ENCODE assay signal across 27 cellular contexts in genomic region chr9:108258640-108259039, GRCh38.
"Had no signal": no experiment of that assay in that cellular context is flagged by ENCODE, and none has a peak within 500 bp of the region (broad histone marks: within the 10 kb centered on the region; RNA-seq: fewer than 3 reads in every experiment).

No MANE protein-coding gene starts in this region.

- H3K4me2 ChIP-seq: KMS-11 had no signal

- ATAC-seq: activated CD4-positive, alpha-beta T cell treated with anti-CD3 and anti-CD28 coated beads for 36 hours; activated T-helper 17 cell treated with anti-CD3 and anti-CD28 coated beads, Interleukin-2, amount 50 U/mL, for 72 hours; T-helper 17 cell had no signal

- DNase-seq: activated B cell treated with CpG ODN at 0.5 μM for 24 hours; activated CD4-positive, alpha-beta memory T cell treated with anti-CD3 and anti-CD28 coated beads, Interleukin-2, amount 10 ng/mL, durations not matched to agents 7 days and 5 days; activated CD4-positive, alpha-beta T cell treated with anti-CD3 and anti-CD28 coated beads for 36 hours; activated CD4-positive, alpha-beta T cell treated with anti-CD3 and anti-CD28 coated beads, Interleukin-2, amount 50 U/mL, for 1 hour; activated gamma-delta T cell; activated naive CD4-positive, alpha-beta T cell treated with anti-CD3 and anti-CD28 coated beads for 36 hours; activated T-cell treated with anti-CD3 and anti-CD28 coated beads for 4 hours; activated T-cell treated with anti-CD3 and anti-CD28 coated beads, Interleukin-2, amount 50 U/mL, for 48 hours; MG63; MV-4-11; NCI-H1092 treated with DMSO at 0.1 percent for 48 hours; NCI-H1436; NCI-H1694 treated with DMSO at 0.1 percent for 48 hours; NCI-H2029 treated with DMSO at 0.1 percent for 48 hours; NCI-H345; NCI-H510A; NCI-H69; Peyer's patch; SHP77; T-helper 17 cell; T1000 had no signal

- H3K27ac ChIP-seq: cardiac muscle cell, KMS-11, Peyer's patch, SJSA1 had no signal

- H3K27me3 ChIP-seq: cardiac muscle cell, MG63, Peyer's patch, SJSA1 had no signal

- H3K4me1 ChIP-seq: Peyer's patch, SJSA1 had no signal

- FAIRE-seq: astrocyte, TTC549 had no signal

- H3K9ac ChIP-seq: KMS-11 had no signal

- H3K36me3 ChIP-seq: cardiac muscle cell, MG63, Peyer's patch, SJSA1 had no signal

- H3K4me3 ChIP-seq: cardiac muscle cell, MG63, Peyer's patch, SJSA1 had no signal
